In the genomic region with DNA sequence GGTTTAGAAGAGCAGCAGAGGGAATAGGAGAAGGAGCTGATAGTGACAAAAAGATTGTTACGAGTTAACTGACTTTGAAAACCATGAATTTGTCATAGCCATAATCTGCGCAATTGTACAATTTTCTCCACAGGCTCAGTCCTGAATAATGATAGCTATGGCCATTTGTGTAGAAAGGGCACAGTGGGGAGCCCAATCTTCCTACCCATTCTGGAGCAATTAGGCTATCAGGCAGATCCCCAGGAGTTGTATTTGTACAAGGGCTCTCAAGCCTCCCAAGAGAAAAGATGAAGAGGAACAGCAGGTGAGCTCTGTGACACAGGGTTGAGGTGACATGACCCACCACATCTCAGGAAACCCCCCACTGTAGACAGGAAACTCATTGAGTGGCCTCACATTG, we compare ENCODE assay signal across 16 cellular contexts.
"Had no signal": no experiment of that assay in that cellular context is flagged by ENCODE, and none has a peak within 500 bp of the region (broad histone marks: within the 10 kb centered on the region; RNA-seq: fewer than 3 reads in every experiment).

No MANE protein-coding gene starts in this region.

- DNase-seq: activated CD4-positive, alpha-beta memory T cell treated with anti-CD3 and anti-CD28 coated beads, Interleukin-2, amount 10 ng/mL, durations not matched to agents 7 days and 5 days; activated effector memory CD4-positive, alpha-beta T cell treated with anti-CD3 and anti-CD28 coated beads, Interleukin-2, amount 50 U/mL, for 16 hours; activated T-cell treated with anti-CD3 and anti-CD28 coated beads, Interleukin-2, amount 50 U/mL, for 48 hours; dorsolateral prefrontal cortex; endodermal cell; gastrocnemius medialis; heart left ventricle; left cardiac atrium; lower lobe of right lung; occipital lobe; stimulated activated CD4-positive, alpha-beta T cell treated with anti-CD3 and anti-CD28 coated beads, Interleukin-15, amount 100 ng/mL, for 24 hours; stimulated activated CD4-positive, alpha-beta T cell treated with anti-CD3 and anti-CD28 coated beads, Interleukin-4, amount 100 ng/mL, for 24 hours; stimulated activated naive CD4-positive, alpha-beta T cell treated with Interleukin-2 at 50 U/mL for 16 hours; substantia nigra; transverse colon had no signal

- ATAC-seq: activated naive CD4-positive, alpha-beta T cell treated with anti-CD3 and anti-CD28 coated beads, Interleukin-2, amount 50 U/mL, for 72 hours; gastrocnemius medialis; heart left ventricle; left cardiac atrium; lower lobe of right lung had no signal
